8 cellular contexts compared by ENCODE assay signal in the genomic region with DNA sequence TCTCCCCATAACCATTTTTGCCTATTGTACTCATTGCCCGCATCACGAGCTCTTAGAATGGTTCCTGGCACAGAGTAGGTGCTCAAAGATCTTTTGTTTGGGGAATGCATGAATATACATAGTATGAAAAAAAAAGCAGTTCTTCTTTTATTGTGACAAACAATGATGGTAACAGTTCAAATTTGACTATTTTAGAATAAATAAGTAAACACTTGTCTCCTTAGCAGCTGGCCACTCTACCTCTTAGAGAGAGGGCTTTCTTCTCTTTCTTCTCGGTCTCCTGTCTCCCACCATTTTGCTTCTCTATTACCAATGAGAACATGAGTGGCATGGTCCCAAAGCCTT. TPM values are rescaled to one million over a fixed set of nuclear protein-coding genes. Genes with fewer than 3 reads are reported as not detected.
DNase-seq lines count a peak whose midpoint lies in the region; ATAC-seq and TF ChIP-seq lines count a peak whose summit lies in the region.

No MANE protein-coding gene starts in this region.

- H3K9me3 ChIP-seq in liver (ENCODE audit: control insufficient read depth in 4 of 4, low read length in 3 of 4) (no peaks in the 10 kb centered on the region), tibial artery (no peaks in the 10 kb centered on the region)

- H3K36me3 Mint-ChIP-seq in activated T-helper 2 cell treated with anti-CD3 and anti-CD28 coated beads, Interferon-gamma antibody, Interleukin-2, Interleukin-4, amounts not matched to agents 10 μg/mL and 5 μg/mL and 100 μg/mL, durations not matched to agents 14 hours and 24 hours and 36 hours (ENCODE audit: low read depth): peaks cover 2% of the 10 kb centered on the region

- H3K4me1 ChIP-seq in liver (ENCODE audit: control insufficient read depth in 4 of 4, insufficient read depth in 4 of 4, low read length in 3 of 4) (peaks cover 1 to 40% (median 18%) of the 10 kb centered on the region in 4 donors), tibial artery (peaks cover 0 to 16% (median 9%) of the 10 kb centered on the region in 4 donors)

- H3K27ac Mint-ChIP-seq in activated T-helper 2 cell treated with anti-CD3 and anti-CD28 coated beads, Interferon-gamma antibody, Interleukin-2, Interleukin-4, amounts not matched to agents 10 μg/mL and 5 μg/mL and 100 μg/mL, durations not matched to agents 14 hours and 24 hours and 36 hours: peak overlapping the region; percentile 54

- H3K36me3 ChIP-seq in liver (ENCODE audit: control insufficient read depth in 4 of 4, insufficient read depth in 3 of 4, low read depth in 1 of 4, low read length in 3 of 4) (no peaks in the 10 kb centered on the region), tibial artery (no peaks in the 10 kb centered on the region)

- 49% methylated on average over 3 of the region's 3 CpGs for WGBS in liver

- H3K4me3 ChIP-seq in liver (ENCODE audit: low read depth in 1 of 3, low read length in 3 of 3): peak overlapping the region; percentile 72 to 99 (median 88)
- H3K4me3 ChIP-seq in tibial artery: peak overlapping the region; percentile 87 to 98

- TF ChIP-seq RAD21 in liver (IDR thresholded peaks at IDR 0.05): no peak

- peak overlapping the region; percentile 27 to 65 for H3K9ac ChIP-seq in liver (ENCODE audit: low read depth in 1 of 2, low read length in 2 of 2)

- H3K27ac ChIP-seq in liver (ENCODE audit: low read depth in 1 of 2, low read length in 2 of 2): peak overlapping the region in 1 of 2 donors; percentile 46
- peak overlapping the region; percentile 75 to 80 for H3K27ac ChIP-seq in tibial artery

- DNase-seq in NCI-H1105 treated with DMSO at 0.1 percent for 48 hours (lab: John Stamatoyannopoulos, UW) (peak; percentile 45), NCI-H1105 (lab: John Stamatoyannopoulos, UW) (no peak), tibial artery (no peak), AG08396 (ENCODE audit: low spot score) (no peak), NCI-H1417 treated with DMSO at 0.1 percent for 48 hours (lab: John Stamatoyannopoulos, UW) (no peak)
- DNase-seq in activated T-helper 2 cell treated with anti-CD3 and anti-CD28 coated beads, Interferon-gamma antibody, Interleukin-2, Interleukin-4, amounts not matched to agents 10 μg/mL and 5 μg/mL and 100 μg/mL, durations not matched to agents 14 hours and 24 hours and 36 hours (ENCODE audit: low spot score): no peak

- TF ChIP-seq CTCF in liver (IDR thresholded peaks at IDR 0.05; ENCODE audit: low read depth, low read length, missing input control) (no peak), tibial artery (IDR thresholded peaks at IDR 0.05) (no peak)

- ATAC-seq in HG02970 (IDR thresholded peaks at IDR 0.05; ENCODE audit: low FRiP score, unreplicated experiment): peak; percentile 0

- no peaks in the 10 kb centered on the region for H3K9me3 Mint-ChIP-seq in activated T-helper 2 cell treated with anti-CD3 and anti-CD28 coated beads, Interferon-gamma antibody, Interleukin-2, Interleukin-4, amounts not matched to agents 10 μg/mL and 5 μg/mL and 100 μg/mL, durations not matched to agents 14 hours and 24 hours and 36 hours

- H3K27me3 ChIP-seq in liver (ENCODE audit: control insufficient read depth in 4 of 4, insufficient read depth in 4 of 4, low read length in 3 of 4): no peaks in the 10 kb centered on the region
- H3K27me3 ChIP-seq in tibial artery: no peaks in the 10 kb centered on the region

- H3K27me3 Mint-ChIP-seq in activated T-helper 2 cell treated with anti-CD3 and anti-CD28 coated beads, Interferon-gamma antibody, Interleukin-2, Interleukin-4, amounts not matched to agents 10 μg/mL and 5 μg/mL and 100 μg/mL, durations not matched to agents 14 hours and 24 hours and 36 hours (ENCODE audit: low read depth): peaks cover 29% of the 10 kb centered on the region

- intact Hi-C loops in activated T-helper 2 cell treated with anti-CD3 and anti-CD28 coated beads, Interferon-gamma antibody, Interleukin-2, Interleukin-4, amounts not matched to agents 10 μg/mL and 5 μg/mL and 100 μg/mL, durations not matched to agents 14 hours and 24 hours and 36 hours (cut with micrococcal nuclease): loop anchor here (1.0 to 10.0 kb wide), 4 partner anchors 55 to 812 kb away; partner anchors contain the start of genes FBXL3 and KCTD12
- intact Hi-C loops in tibial artery (cut with DNase I; ENCODE audit: low total_unique reads): loop anchor here (10.0 kb wide), 1 partner anchor 372 kb away; the partner anchor contains the start of gene MYCBP2

- H3K4me1 Mint-ChIP-seq in activated T-helper 2 cell treated with anti-CD3 and anti-CD28 coated beads, Interferon-gamma antibody, Interleukin-2, Interleukin-4, amounts not matched to agents 10 μg/mL and 5 μg/mL and 100 μg/mL, durations not matched to agents 14 hours and 24 hours and 36 hours (ENCODE audit: low read depth): peaks cover 33% of the 10 kb centered on the region

- peak overlapping the region; percentile 79 for H3K4me3 Mint-ChIP-seq in activated T-helper 2 cell treated with anti-CD3 and anti-CD28 coated beads, Interferon-gamma antibody, Interleukin-2, Interleukin-4, amounts not matched to agents 10 μg/mL and 5 μg/mL and 100 μg/mL, durations not matched to agents 14 hours and 24 hours and 36 hours (ENCODE audit: low read depth)

TF ChIP-seq in liver, 16 proteins besides CTCF, POLR2A, EP300 and RAD21:
- TF ChIP-seq, protein P1, sequence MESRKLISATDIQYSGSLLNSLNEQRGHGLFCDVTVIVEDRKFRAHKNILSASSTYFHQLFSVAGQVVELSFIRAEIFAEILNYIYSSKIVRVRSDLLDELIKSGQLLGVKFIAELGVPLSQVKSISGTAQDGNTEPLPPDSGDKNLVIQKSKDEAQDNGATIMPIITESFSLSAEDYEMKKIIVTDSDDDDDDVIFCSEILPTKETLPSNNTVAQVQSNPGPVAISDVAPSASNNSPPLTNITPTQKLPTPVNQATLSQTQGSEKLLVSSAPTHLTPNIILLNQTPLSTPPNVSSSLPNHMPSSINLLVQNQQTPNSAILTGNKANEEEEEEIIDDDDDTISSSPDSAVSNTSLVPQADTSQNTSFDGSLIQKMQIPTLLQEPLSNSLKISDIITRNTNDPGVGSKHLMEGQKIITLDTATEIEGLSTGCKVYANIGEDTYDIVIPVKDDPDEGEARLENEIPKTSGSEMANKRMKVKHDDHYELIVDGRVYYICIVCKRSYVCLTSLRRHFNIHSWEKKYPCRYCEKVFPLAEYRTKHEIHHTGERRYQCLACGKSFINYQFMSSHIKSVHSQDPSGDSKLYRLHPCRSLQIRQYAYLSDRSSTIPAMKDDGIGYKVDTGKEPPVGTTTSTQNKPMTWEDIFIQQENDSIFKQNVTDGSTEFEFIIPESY (IDR thresholded peaks at IDR 0.05): no peak
- TF ChIP-seq HNF4G (IDR thresholded peaks at IDR 0.05) (no peak), TAF1 (conservative IDR thresholded peaks at IDR 0.05) (no peak)

RNA-seq across cellular contexts. Expression of gene SLAIN1, which starts 0.7 kb away (rescaled TPM):
- total RNA-seq in activated T-helper 2 cell treated with anti-CD3 and anti-CD28 coated beads, Interferon-gamma antibody, Interleukin-2, Interleukin-4, amounts not matched to agents 10 μg/mL and 5 μg/mL and 100 μg/mL, durations not matched to agents 14 hours and 24 hours and 36 hours: 33.3 and 35.9 TPM in 2 replicates
- 1 to 10 TPM; 7.8 to 7.9 TPM for total RNA-seq in liver
- polyA plus RNA-seq in liver: 1 to 10 TPM; 1.9 to 6.4 TPM
